ENCODE assay signal across 20 cellular contexts in genomic region chr3:16294854-16295253, GRCh38. TPM values are rescaled to one million over a fixed set of nuclear protein-coding genes. Genes with fewer than 3 reads are reported as not detected.
DNase-seq lines count a peak whose midpoint lies in the region; ATAC-seq lines count a peak whose summit lies in the region.
"Had no signal": no experiment of that assay in that cellular context is flagged by ENCODE, and none has a peak within 500 bp of the region (broad histone marks: within the 10 kb centered on the region; RNA-seq: fewer than 3 reads in every experiment).

No MANE protein-coding gene starts in this region.

- ATAC-seq in activated naive CD4-positive, alpha-beta T cell treated with anti-CD3 and anti-CD28 coated beads, Interleukin-2, amount 50 U/mL, for 72 hours: peak; percentile 18 to 79
- peak; percentile 82 for ATAC-seq in stimulated activated naive CD8-positive, alpha-beta T cell treated with anti-CD3 and anti-CD28 coated beads, Interleukin-15, Interleukin-2, amounts not matched to agents 100 U/mL and 50 U/mL, for 24 hours
- ATAC-seq: HCT116; natural killer cell treated with Interleukin-12 subunit alpha and Interleukin-12 subunit beta and Interleukin-15 and Interleukin-18, amount 100 ng/mL, for 72 hours; stimulated activated memory B cell treated with anti-CD40 and anti-IgM and Interleukin-4, amounts not matched to agents 10 μg/mL and 1 μg/mL and 100 μg/mL, for 72 hours had no signal

- peaks cover 87% of the 10 kb centered on the region for H3K36me3 Mint-ChIP-seq in activated T-cell treated with anti-CD3 and anti-CD28 coated beads, Interleukin-2, amount 50 U/mL, for 24 hours (ENCODE audit: low read depth)
- peaks cover 32 to 84% of the 10 kb centered on the region in 2 donors for H3K36me3 Mint-ChIP-seq in activated naive CD4-positive, alpha-beta T cell treated with anti-CD3 and anti-CD28 coated beads, Interleukin-2, amount 50 U/mL, for 72 hours

- no peaks in the 10 kb centered on the region for H3K27me3 Mint-ChIP-seq in activated T-cell treated with anti-CD3 and anti-CD28 coated beads, Interleukin-2, amount 50 U/mL, for 24 hours
- H3K27me3 Mint-ChIP-seq: natural killer cell treated with Interleukin-12 subunit alpha and Interleukin-12 subunit beta and Interleukin-15 and Interleukin-18, amount 100 ng/mL, for 72 hours; stimulated activated memory B cell treated with anti-CD40 and anti-IgM and Interleukin-4, amounts not matched to agents 10 μg/mL and 1 μg/mL and 100 μg/mL, for 72 hours had no signal

- peaks cover 92% of the 10 kb centered on the region for H3K4me1 Mint-ChIP-seq in activated T-cell treated with anti-CD3 and anti-CD28 coated beads, Interleukin-2, amount 50 U/mL, for 24 hours (ENCODE audit: low read depth)

- peak overlapping the region; percentile 76 for H3K27ac Mint-ChIP-seq in activated T-cell treated with anti-CD3 and anti-CD28 coated beads, Interleukin-2, amount 50 U/mL, for 24 hours
- H3K27ac Mint-ChIP-seq in activated naive CD4-positive, alpha-beta T cell treated with anti-CD3 and anti-CD28 coated beads, Interleukin-2, amount 50 U/mL, for 72 hours: peak overlapping the region; percentile 80 to 86
- H3K27ac Mint-ChIP-seq: stimulated activated memory B cell treated with anti-CD40 and anti-IgM and Interleukin-4, amounts not matched to agents 10 μg/mL and 1 μg/mL and 100 μg/mL, for 72 hours had no signal

- no peak for DNase-seq in activated T-cell treated with anti-CD3 and anti-CD28 coated beads, Interleukin-2, amount 50 U/mL, for 24 hours
- DNase-seq in activated T-cell treated with anti-CD3 and anti-CD28 coated beads, Interleukin-2, amount 50 U/mL, for 48 hours: no peak
- DNase-seq in ELR (ENCODE audit: low read depth): peak; percentile 19
- no peak for DNase-seq in activated naive CD4-positive, alpha-beta T cell treated with anti-CD3 and anti-CD28 coated beads, Interleukin-2, amount 50 U/mL, for 72 hours (ENCODE audit: low spot score in 2 of 2)
- DNase-seq in stimulated activated naive CD8-positive, alpha-beta T cell treated with anti-CD3 and anti-CD28 coated beads, Interleukin-15, Interleukin-2, amounts not matched to agents 100 U/mL and 50 U/mL, for 24 hours: peak; percentile 33
- no peak for DNase-seq in AML-193 (lab: John Stamatoyannopoulos, UW)
- no peak for DNase-seq in NCI-H345 treated with DMSO at 0.1 percent for 48 hours (lab: John Stamatoyannopoulos, UW; ENCODE audit: unreplicated experiment)
- DNase-seq in NCI-H1694 (lab: John Stamatoyannopoulos, UW): no peak
- DNase-seq: activated gamma-delta T cell; central memory CD4-positive, alpha-beta T cell; dorsolateral prefrontal cortex; midbrain; NCI-H524 treated with DMSO at 0.1 percent for 48 hours; ovary; Peyer's patch; stimulated activated CD4-positive, alpha-beta T cell treated with anti-CD3 and anti-CD28 coated beads, Interleukin-2, amount 100 ng/mL, for 48 hours; WERI-Rb-1 had no signal

- H3K4me3 Mint-ChIP-seq in activated T-cell treated with anti-CD3 and anti-CD28 coated beads, Interleukin-2, amount 50 U/mL, for 24 hours: peak overlapping the region; percentile 6
- H3K4me3 Mint-ChIP-seq: stimulated activated memory B cell treated with anti-CD40 and anti-IgM and Interleukin-4, amounts not matched to agents 10 μg/mL and 1 μg/mL and 100 μg/mL, for 72 hours had no signal

- H3K9me3 Mint-ChIP-seq in activated T-cell treated with anti-CD3 and anti-CD28 coated beads, Interleukin-2, amount 50 U/mL, for 24 hours: peaks cover 9% of the 10 kb centered on the region
- peaks cover 4 to 9% of the 10 kb centered on the region in 2 donors for H3K9me3 Mint-ChIP-seq in activated naive CD4-positive, alpha-beta T cell treated with anti-CD3 and anti-CD28 coated beads, Interleukin-2, amount 50 U/mL, for 72 hours
- H3K9me3 Mint-ChIP-seq: stimulated activated memory B cell treated with anti-CD40 and anti-IgM and Interleukin-4, amounts not matched to agents 10 μg/mL and 1 μg/mL and 100 μg/mL, for 72 hours had no signal

RNA-seq across cellular contexts. Expression of gene OXNAD1, which starts 29.8 kb away (rescaled TPM):
- total RNA-seq in activated naive CD4-positive, alpha-beta T cell treated with anti-CD3 and anti-CD28 coated beads, Interleukin-2, amount 50 U/mL, for 72 hours: 10 to 100 TPM; 47.7 to 53.9 TPM

RNA-seq across cellular contexts. Expression of gene DPH3, which starts 30.1 kb away (rescaled TPM):
- 10 to 100 TPM; 15.2 to 23.9 TPM for total RNA-seq in activated naive CD4-positive, alpha-beta T cell treated with anti-CD3 and anti-CD28 coated beads, Interleukin-2, amount 50 U/mL, for 72 hours

Comparison
In these comparisons a context has a peak if more than half of its experiments do, and no peak if none do; other contexts are left out.
1. DNase-seq: peak in ELR (single experiment) and stimulated activated naive CD8-positive, alpha-beta T cell treated with anti-CD3 and anti-CD28 coated beads, Interleukin-15, Interleukin-2, amounts not matched to agents 100 U/mL and 50 U/mL, for 24 hours (single experiment); none in activated T-cell treated with anti-CD3 and anti-CD28 coated beads, Interleukin-2, amount 50 U/mL, for 24 hours (single experiment), activated T-cell treated with anti-CD3 and anti-CD28 coated beads, Interleukin-2, amount 50 U/mL, for 48 hours (0 of 2), activated naive CD4-positive, alpha-beta T cell treated with anti-CD3 and anti-CD28 coated beads, Interleukin-2, amount 50 U/mL, for 72 hours (0 of 2), AML-193 (0 of 2), NCI-H345 treated with DMSO at 0.1 percent for 48 hours (single experiment) and NCI-H1694 (single experiment).